Comparison of ENCODE assay signal across 18 cellular contexts in the genomic region with DNA sequence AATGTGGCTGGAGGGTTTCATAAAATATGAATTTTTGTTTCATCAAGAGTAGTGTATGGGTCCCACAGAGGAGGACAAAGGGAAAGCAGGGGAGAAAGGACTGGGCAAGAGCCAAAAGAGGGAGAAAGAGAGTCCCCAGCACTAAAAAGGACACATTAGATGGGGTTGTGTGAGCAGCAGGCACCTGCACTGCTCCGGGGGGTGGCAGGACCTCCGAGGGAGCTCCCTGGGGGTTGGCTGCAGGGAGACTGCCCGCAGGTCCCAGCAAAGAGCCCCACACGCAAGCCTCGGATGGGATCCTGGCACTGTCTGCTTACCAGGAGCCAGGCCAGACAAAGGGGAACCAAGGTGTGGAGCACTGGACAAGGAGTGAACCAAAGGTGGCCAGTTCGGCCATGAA.
"Had no signal": no experiment of that assay in that cellular context is flagged by ENCODE, and none has a peak within 500 bp of the region (broad histone marks: within the 10 kb centered on the region; RNA-seq: fewer than 3 reads in every experiment).

No MANE protein-coding gene starts in this region.

- DNase-seq: dermis blood vessel endothelial cell; dorsolateral prefrontal cortex; effector CD4-positive, alpha-beta T cell; effector memory CD4-positive, alpha-beta T cell; foreskin keratinocyte; heart left ventricle; hypothalamus; immature natural killer cell; left cardiac atrium; left lung; left ventricle myocardium superior; lower lobe of right lung; mesendoderm; midbrain had no signal

- H3K27ac ChIP-seq: coronary artery, dorsolateral prefrontal cortex, esophagus muscularis mucosa, foreskin keratinocyte, gastroesophageal sphincter, heart left ventricle, hepatocyte, left lung, lower lobe of right lung had no signal

- ATAC-seq: foreskin keratinocyte, gastroesophageal sphincter, heart left ventricle, left cardiac atrium, left lung, left ventricle myocardium superior, lower lobe of right lung had no signal

- H3K36me3 ChIP-seq: esophagus muscularis mucosa, gastroesophageal sphincter, heart left ventricle, left lung, lower lobe of right lung had no signal

- H3K4me1 ChIP-seq: esophagus muscularis mucosa, foreskin keratinocyte, gastroesophageal sphincter, heart left ventricle, left lung, lower lobe of right lung had no signal

- H2AFZ ChIP-seq: hepatocyte had no signal

- H3K4me2 ChIP-seq: hepatocyte had no signal

- H3K79me2 ChIP-seq: hepatocyte had no signal

- H3K27me3 ChIP-seq: dorsolateral prefrontal cortex, esophagus muscularis mucosa, foreskin keratinocyte, gastroesophageal sphincter, heart left ventricle, hepatocyte, left lung had no signal

- H3K9me3 ChIP-seq: left lung, lower lobe of right lung had no signal

- H3K4me3 ChIP-seq: coronary artery, dorsolateral prefrontal cortex, esophagus muscularis mucosa, gastroesophageal sphincter, heart left ventricle, hepatocyte, left lung, lower lobe of right lung had no signal
